9 cellular contexts compared by ENCODE assay signal in genomic region chr18:49565656-49566055, GRCh38. TPM values are rescaled to one million over a fixed set of nuclear protein-coding genes. Genes with fewer than 3 reads are reported as not detected.
DNase-seq lines count a peak whose midpoint lies in the region; ATAC-seq, FAIRE-seq and TF ChIP-seq lines count a peak whose summit lies in the region.
"Had no signal": no experiment of that assay in that cellular context is flagged by ENCODE, and none has a peak within 500 bp of the region (broad histone marks: within the 10 kb centered on the region; RNA-seq: fewer than 3 reads in every experiment).

No MANE protein-coding gene starts in this region.

- no peak for TF ChIP-seq POLR2A in GM12892 (IDR thresholded peaks at IDR 0.05; ENCODE audit: low read depth, low read length)

- no peak for ATAC-seq in GM18858 (IDR thresholded peaks at IDR 0.05; ENCODE audit: unreplicated experiment)
- ATAC-seq: natural killer cell had no signal

- DNase-seq in NCI-H146 treated with DMSO at 0.1 percent for 48 hours (lab: John Stamatoyannopoulos, UW; ENCODE audit: unreplicated experiment), result peak; percentile 41
- DNase-seq in amygdala (lab: John Stamatoyannopoulos, UW), result peak in 44 of 56 donors; percentile 9 to 80 (median 48)
- DNase-seq in iPS-NIHi11 (ENCODE audit: low spot score), result peak; percentile 26
- peak in 38 of 49 donors; percentile 4 to 74 (median 48) for DNase-seq in substantia nigra (lab: John Stamatoyannopoulos, UW)
- no peak for DNase-seq in NCI-H2081 treated with DMSO at 0.1 percent for 48 hours (lab: John Stamatoyannopoulos, UW)
- no peak for DNase-seq in GM12892 (ENCODE audit: insufficient read length)
- DNase-seq: activated CD4-positive, CD25-positive, alpha-beta regulatory T cell treated with anti-CD3 and anti-CD28 coated beads, Interleukin-2, amount 50 U/mL, for 72 hours; natural killer cell had no signal

- no peak for FAIRE-seq in GM12892 (lab: Jason Lieb, UNC)

- no peak overlapping the region for H3K27ac ChIP-seq in substantia nigra (ENCODE audit: low read depth, low read length, poor library complexity, severe bottlenecking)

RNA-seq across cellular contexts. Expression of gene LIPG, which starts 3.8 kb away (rescaled TPM):
- polyA plus RNA-seq in GM12892 (2012; ENCODE audit: missing spikeins), result 0.40 TPM

Comparison
In these comparisons a context has a peak if more than half of its experiments do, and no peak if none do; other contexts are left out.
1. DNase-seq: peak in NCI-H146 treated with DMSO at 0.1 percent for 48 hours (single experiment), amygdala (44 of 56), iPS-NIHi11 (single experiment) and substantia nigra (38 of 49); none in NCI-H2081 treated with DMSO at 0.1 percent for 48 hours (single experiment) and GM12892 (single experiment).